Comparison of ENCODE assay signal across 9 cellular contexts in genomic region chr2:29130295-29130694, GRCh38. TPM values are rescaled to one million over a fixed set of nuclear protein-coding genes. Genes with fewer than 3 reads are reported as not detected.
DNase-seq lines count a peak whose midpoint lies in the region; ATAC-seq and TF ChIP-seq lines count a peak whose summit lies in the region.
"Had no signal": no experiment of that assay in that cellular context is flagged by ENCODE, and none has a peak within 500 bp of the region (broad histone marks: within the 10 kb centered on the region; RNA-seq: fewer than 3 reads in every experiment).

No MANE protein-coding gene starts in this region.

- WGBS in esophagus muscularis mucosa = 41% methylated on average over 2 of the region's 2 CpGs

- POLR2A ChIA-PET in HEK293T (lab: Yijun Ruan, JAX) = interaction anchor here (0.8 to 1.7 kb wide), 2 partner anchors 14 to 16 kb away, joined by 3 to 4 read pairs; no protein-coding TSS in a partner anchor

- CTCF ChIA-PET in HEK293T (lab: Yijun Ruan, JAX) = no interaction called here

- intact Hi-C loops in esophagus muscularis mucosa (cut with DNase I) = no loop called here
- intact Hi-C loops in gastrocnemius medialis (cut with DNase I; ENCODE audit: low total_unique reads) = no loop called here

- no peaks in the 10 kb centered on the region for H3K27me3 ChIP-seq in esophagus muscularis mucosa
- no peaks in the 10 kb centered on the region for H3K27me3 ChIP-seq in gastrocnemius medialis

- ATAC-seq in HG02610 (IDR thresholded peaks at IDR 0.05; ENCODE audit: unreplicated experiment) = peak; percentile 92
- ATAC-seq in SK-N-SH treated with all-trans-retinoic acid at 6 μM for 48 hours = peak; percentile 87
- peak; percentile 82 to 86 for ATAC-seq in gastrocnemius medialis

- TF ChIP-seq CTCF in esophagus muscularis mucosa (IDR thresholded peaks at IDR 0.05) = no peak
- TF ChIP-seq CTCF in gastrocnemius medialis (IDR thresholded peaks at IDR 0.05 in 4 of 5, conservative IDR thresholded peaks at IDR 0.05 in 1 of 5) = no peak

- H3K27ac ChIP-seq in esophagus muscularis mucosa (replicated peaks in 1 of 4) (peak overlapping the region; percentile 58 to 70 (median 70)), gastrocnemius medialis (peak overlapping the region; percentile 73 to 82 (median 74))

- H3K36me3 ChIP-seq in esophagus muscularis mucosa = peaks cover 0 to 35% (median 14%) of the 10 kb centered on the region in 4 donors
- H3K36me3 ChIP-seq in gastrocnemius medialis = peaks cover 0 to 39% of the 10 kb centered on the region in 2 donors

- DNase-seq in NCI-H2171 treated with DMSO at 0.1 percent for 48 hours (lab: John Stamatoyannopoulos, UW) (peak; percentile 57), NCI-H2171 (lab: John Stamatoyannopoulos, UW) (no peak), esophagus muscularis mucosa (ENCODE audit: extremely low spot score) (no peak), gastrocnemius medialis (no peak), HEK293T (ENCODE audit: extremely low spot score) (no peak), NCI-H2029 (lab: John Stamatoyannopoulos, UW) (no peak)

- TF ChIP-seq POLR2A in esophagus muscularis mucosa (IDR thresholded peaks at IDR 0.05; ENCODE audit: low read depth) (no peak), gastrocnemius medialis (IDR thresholded peaks at IDR 0.05) (no peak)

- in situ Hi-C loops in gastrocnemius medialis (cut with MboI; ENCODE audit: low sequenced_read_pairs in 4 of 4) = no loop called here

- no peaks in the 10 kb centered on the region for H3K9me3 ChIP-seq in esophagus muscularis mucosa
- H3K9me3 ChIP-seq in gastrocnemius medialis = no peaks in the 10 kb centered on the region

- TF ChIP-seq EP300 in esophagus muscularis mucosa (IDR thresholded peaks at IDR 0.05) = peak; percentile 5

- peak overlapping the region in 2 of 4 donors; percentile 5 to 11 for H3K4me3 ChIP-seq in esophagus muscularis mucosa
- H3K4me3 ChIP-seq in gastrocnemius medialis = peak overlapping the region in 1 of 4 donors; percentile 19

- peaks cover 13 to 56% (median 38%) of the 10 kb centered on the region in 4 donors for H3K4me1 ChIP-seq in esophagus muscularis mucosa
- H3K4me1 ChIP-seq in gastrocnemius medialis = peaks cover 11 to 31% of the 10 kb centered on the region in 2 donors

TF ChIP-seq in SK-N-SH treated with all-trans-retinoic acid at 6 μM for 48 hours, 23 proteins besides CTCF, POLR2A, EP300 and RAD21:
- TF ChIP-seq SNAI2 (CRISPR knock-in tag; IDR thresholded peaks at IDR 0.05) (0 out of 2 replicates have a peak, but pooled peaks have one; percentile 7), CSDC2 (CRISPR knock-in tag; IDR thresholded peaks at IDR 0.05) (0 out of 2 replicates have a peak, but pooled peaks have one; percentile 12), ISL1 (CRISPR knock-in tag; IDR thresholded peaks at IDR 0.05) (peak; percentile 16; the same call in 1 of the 2 replicates), RARB (CRISPR knock-in tag; IDR thresholded peaks at IDR 0.05) (no peak)

TF ChIP-seq in HEK293T, 16 proteins besides CTCF, POLR2A, EP300 and RAD21:
- TF ChIP-seq, protein P1, sequence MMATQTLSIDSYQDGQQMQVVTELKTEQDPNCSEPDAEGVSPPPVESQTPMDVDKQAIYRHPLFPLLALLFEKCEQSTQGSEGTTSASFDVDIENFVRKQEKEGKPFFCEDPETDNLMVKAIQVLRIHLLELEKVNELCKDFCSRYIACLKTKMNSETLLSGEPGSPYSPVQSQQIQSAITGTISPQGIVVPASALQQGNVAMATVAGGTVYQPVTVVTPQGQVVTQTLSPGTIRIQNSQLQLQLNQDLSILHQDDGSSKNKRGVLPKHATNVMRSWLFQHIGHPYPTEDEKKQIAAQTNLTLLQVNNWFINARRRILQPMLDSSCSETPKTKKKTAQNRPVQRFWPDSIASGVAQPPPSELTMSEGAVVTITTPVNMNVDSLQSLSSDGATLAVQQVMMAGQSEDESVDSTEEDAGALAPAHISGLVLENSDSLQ (IDR thresholded peaks at IDR 0.05) = no peak
- no peak for TF ChIP-seq CTBP1 (IDR thresholded peaks at IDR 0.05; ENCODE audit: borderline replicate concordance)
- no peak for TF ChIP-seq NFRKB (IDR thresholded peaks at IDR 0.05)
- no peak for TF ChIP-seq TARDBP (IDR thresholded peaks at IDR 0.05)
- TF ChIP-seq ZNF384 (IDR thresholded peaks at IDR 0.05) = no peak
- TF ChIP-seq SUZ12 (IDR thresholded peaks at IDR 0.05) = no peak
- TF ChIP-seq FOXA1 (IDR thresholded peaks at IDR 0.05) = no peak
- TF ChIP-seq ARNT (IDR thresholded peaks at IDR 0.05) = no peak
- no peak for TF ChIP-seq LEF1 (IDR thresholded peaks at IDR 0.05; ENCODE audit: borderline replicate concordance)
TF ChIP-seq in HEK293T: peak in this region for 0.

RNA-seq across cellular contexts. Expression of gene CLIP4, which starts 15.1 kb away (rescaled TPM):
- total RNA-seq in esophagus muscularis mucosa (10 to 100 TPM; 58.5 to 83.1 (median 66.8) TPM), gastrocnemius medialis (100 to 1,000 TPM; 200 to 422 (median 265) TPM)

RNA-seq across cellular contexts. Expression of gene PCARE, which starts 56.0 kb away (rescaled TPM):
- total RNA-seq in esophagus muscularis mucosa (not detected), gastrocnemius medialis (1 to 10 TPM in 1 of 4 donors, under 1 TPM in 2, not detected in 1; 0.03 to 1.3 (median 0.36) TPM)
- total RNA-seq: CD4-positive, CD25-positive, alpha-beta regulatory T cell had no signal
